In genomic region chr6:53926505-53926904, GRCh38 we compare ENCODE assay signal across 13 cellular contexts.
DNase-seq lines count a peak whose midpoint lies in the region; ATAC-seq, FAIRE-seq and TF ChIP-seq lines count a peak whose summit lies in the region.
"Had no signal": no experiment of that assay in that cellular context is flagged by ENCODE, and none has a peak within 500 bp of the region (broad histone marks: within the 10 kb centered on the region; RNA-seq: fewer than 3 reads in every experiment).

No MANE protein-coding gene starts in this region.

- no peaks in the 10 kb centered on the region for H3K9me3 Mint-ChIP-seq in chondrocyte (ENCODE audit: low read depth)
- H3K9me3 Mint-ChIP-seq: activated CD4-positive, alpha-beta T cell treated with anti-CD3 and anti-CD28 coated beads, Interleukin-2, amount 10 ng/mL, durations not matched to agents 24 days and 14 days had no signal

- H3K4me3 ChIP-seq in keratinocyte (ENCODE audit: control insufficient read depth in 2 of 3, extremely low read depth in 1 of 3, insufficient read depth in 2 of 3, low read depth in 1 of 3, low read length in 3 of 3): no peak overlapping the region
- no peak overlapping the region for H3K4me3 ChIP-seq in HepG2 (replicated peaks in 1 of 3; ENCODE audit: insufficient read depth in 1 of 3, low read depth in 2 of 3, low read length in 3 of 3)
- H3K4me3 ChIP-seq: sigmoid colon had no signal

- H3K79me2 ChIP-seq in keratinocyte (ENCODE audit: control insufficient read depth, insufficient read depth, low read length): no peaks in the 10 kb centered on the region
- H3K79me2 ChIP-seq in HepG2 (ENCODE audit: insufficient read depth, low read length): no peaks in the 10 kb centered on the region

- no peaks in the 10 kb centered on the region for H3K9me3 ChIP-seq in keratinocyte (ENCODE audit: control insufficient read depth, low read depth, low read length)
- no peaks in the 10 kb centered on the region for H3K9me3 ChIP-seq in HepG2 (ENCODE audit: low read length)
- H3K9me3 ChIP-seq: sigmoid colon had no signal

- H4K20me1 ChIP-seq in keratinocyte (ENCODE audit: control insufficient read depth, extremely low read depth, insufficient read depth, low read length) (no peaks in the 10 kb centered on the region), HepG2 (ENCODE audit: insufficient read depth, low read length) (no peaks in the 10 kb centered on the region)

- H2AFZ ChIP-seq in keratinocyte (ENCODE audit: control insufficient read depth, low read length) (no peak overlapping the region), HepG2 (ENCODE audit: low read length) (no peak overlapping the region)

- TF ChIP-seq EP300 in HepG2 (IDR thresholded peaks at IDR 0.05; ENCODE audit: low read depth in 2 of 2, low read length in 2 of 2) (no peak), HepG2 (CRISPR knock-in tag; IDR thresholded peaks at IDR 0.05; ENCODE audit: borderline replicate concordance) (no peak)

- intact Hi-C loops in HepG2 (cut with micrococcal nuclease; ENCODE audit: unreplicated experiment): no loop called here

- 97% methylated on average over 2 of the region's 2 CpGs for WGBS in HepG2 (ENCODE audit: low lambda C conversion rate)

- H3K9ac ChIP-seq in keratinocyte (ENCODE audit: control insufficient read depth, extremely low read depth, insufficient read depth, low read length) (no peak overlapping the region), HepG2 (ENCODE audit: insufficient read depth, low read depth, low read length) (no peak overlapping the region)

- no peaks in the 10 kb centered on the region for H3K27me3 ChIP-seq in keratinocyte (ENCODE audit: control insufficient read depth, extremely low read depth, insufficient read depth, low read length)
- no peaks in the 10 kb centered on the region for H3K27me3 ChIP-seq in HepG2 (ENCODE audit: control insufficient read depth in 1 of 2, insufficient read depth in 2 of 2, low read length in 2 of 2)
- H3K27me3 ChIP-seq: sigmoid colon had no signal

- H3K27ac Mint-ChIP-seq in chondrocyte (ENCODE audit: unreplicated experiment): no peak overlapping the region
- H3K27ac Mint-ChIP-seq: activated CD4-positive, alpha-beta T cell treated with anti-CD3 and anti-CD28 coated beads, Interleukin-2, amount 10 ng/mL, durations not matched to agents 24 days and 14 days; dendritic cell treated with granulocyte-macrophage colony-stimulating factor and Interleukin-4, amounts not matched to agents 40 ng/mL and 50 ng/mL, for 4 days had no signal

- TF ChIP-seq RAD21 in HepG2 (CRISPR knock-in tag; IDR thresholded peaks at IDR 0.05): no peak

- no peak for TF ChIP-seq POLR2A in H54 (IDR thresholded peaks at IDR 0.05; ENCODE audit: low read depth, low read length)
- TF ChIP-seq POLR2A in HepG2 (IDR thresholded peaks at IDR 0.05; ENCODE audit: insufficient read depth in 1 of 2, low read depth in 2 of 2, low read length in 2 of 2): no peak

- FAIRE-seq in H54 (lab: Jason Lieb, UNC) (peak; percentile 74), keratinocyte (lab: Jason Lieb, UNC) (peak; percentile 69), HepG2 (lab: Jason Lieb, UNC) (no peak)
- FAIRE-seq: GM12891 had no signal

- DNase-seq in ACHN (peak; percentile 56), H54 (ENCODE audit: insufficient read length, low spot score) (peak; percentile 36), amniotic epithelial cell (ENCODE audit: low read depth) (peak; percentile 67), keratinocyte (ENCODE audit: low read depth, low spot score) (no peak), nucleus accumbens (lab: John Stamatoyannopoulos, UW) (no peak), HepG2 (ENCODE audit: low spot score) (no peak), chondrocyte (ENCODE audit: low spot score) (no peak)
- DNase-seq: activated CD4-positive, alpha-beta T cell treated with anti-CD3 and anti-CD28 coated beads, Interleukin-2, amount 10 ng/mL, durations not matched to agents 24 days and 14 days; activated naive CD4-positive, alpha-beta T cell; sigmoid colon had no signal

- H3K36me3 ChIP-seq in keratinocyte (ENCODE audit: control insufficient read depth in 2 of 2, extremely low read depth in 1 of 2, insufficient read depth in 2 of 2, low read length in 2 of 2) (peaks cover 5 to 7% of the 10 kb centered on the region in 2 experiments), HepG2 (replicated peaks in 1 of 2; ENCODE audit: control insufficient read depth in 1 of 2, insufficient read depth in 2 of 2, low read length in 2 of 2) (peaks cover 3 to 7% of the 10 kb centered on the region in 2 experiments; a peak in 4 of 5 replicates)

- H3K4me2 ChIP-seq in keratinocyte (ENCODE audit: control insufficient read depth, extremely low read depth, insufficient read depth, low read depth, low read length) (peak overlapping the region; percentile 75), HepG2 (ENCODE audit: low read depth, low read length) (no peak overlapping the region)

- H3K27ac ChIP-seq in keratinocyte (ENCODE audit: control insufficient read depth, insufficient read depth, low read length) (no peak overlapping the region), HepG2 (ENCODE audit: extremely low read length, insufficient read depth, low read length) (no peak overlapping the region)

- dilution Hi-C loops in keratinocyte (cut with MboI; ENCODE audit: extremely low pct_ligation_motif_present, low sequenced_read_pairs): no loop called here

- H3K4me3 Mint-ChIP-seq in chondrocyte (ENCODE audit: unreplicated experiment): no peak overlapping the region
- H3K4me3 Mint-ChIP-seq: activated CD4-positive, alpha-beta T cell treated with anti-CD3 and anti-CD28 coated beads, Interleukin-2, amount 10 ng/mL, durations not matched to agents 24 days and 14 days; dendritic cell treated with granulocyte-macrophage colony-stimulating factor and Interleukin-4, amounts not matched to agents 40 ng/mL and 50 ng/mL, for 4 days had no signal

- ATAC-seq in HepG2: no peak
- ATAC-seq in GM19023 (IDR thresholded peaks at IDR 0.05; ENCODE audit: unreplicated experiment): no peak

- peaks cover 5% of the 10 kb centered on the region for H3K36me3 Mint-ChIP-seq in chondrocyte (ENCODE audit: low read depth)

- peaks cover 34% of the 10 kb centered on the region for H3K4me1 Mint-ChIP-seq in chondrocyte (ENCODE audit: low read depth)
- H3K4me1 Mint-ChIP-seq: activated CD4-positive, alpha-beta T cell treated with anti-CD3 and anti-CD28 coated beads, Interleukin-2, amount 10 ng/mL, durations not matched to agents 24 days and 14 days had no signal

- no peaks in the 10 kb centered on the region for H3K27me3 Mint-ChIP-seq in chondrocyte (ENCODE audit: low read depth)
- H3K27me3 Mint-ChIP-seq: activated CD4-positive, alpha-beta T cell treated with anti-CD3 and anti-CD28 coated beads, Interleukin-2, amount 10 ng/mL, durations not matched to agents 24 days and 14 days; dendritic cell treated with granulocyte-macrophage colony-stimulating factor and Interleukin-4, amounts not matched to agents 40 ng/mL and 50 ng/mL, for 4 days had no signal

- in situ Hi-C loops in ACHN (cut with HindIII; ENCODE audit: low pct_ligation_motif_present, low pct_unique_long_range_greater_than_20kb, low sequenced_read_pairs): no loop called here
- in situ Hi-C loops in HepG2 (cut with HindIII; ENCODE audit: extremely low pct_ligation_motif_present, low pct_unique_long_range_greater_than_20kb): no loop called here

- POLR2A ChIA-PET in HepG2 (lab: Yijun Ruan, JAX): no interaction called here

- CTCF ChIA-PET in HepG2 (lab: Yijun Ruan, JAX; ENCODE audit: low intra/inter-chr PET ratio, low total read pairs): no interaction called here

- H3K9me1 ChIP-seq in keratinocyte (ENCODE audit: control insufficient read depth, extremely low read depth, insufficient read depth, low read length): no peaks in the 10 kb centered on the region

- BruUV-seq in HepG2 (replicated peaks; lab: Mats Ljungman, UMichigan): no TSS peak

- H3K4me1 ChIP-seq in keratinocyte (ENCODE audit: control insufficient read depth, extremely low read depth, insufficient read depth, low read length): peaks cover 35% of the 10 kb centered on the region
- peaks cover 6% of the 10 kb centered on the region; the same call in 1 of the 2 replicates for H3K4me1 ChIP-seq in HepG2 (ENCODE audit: insufficient read depth, low read length)

- TF ChIP-seq CTCF in keratinocyte (optimal IDR thresholded peaks at IDR 0.05 in 1 of 3, IDR thresholded peaks at IDR 0.05 in 1 of 3, conservative IDR thresholded peaks at IDR 0.05 in 1 of 3; ENCODE audit: extremely low read depth in 1 of 3, insufficient read depth in 2 of 3, low read length in 3 of 3): no peak
- no peak for TF ChIP-seq CTCF in HepG2 (CRISPR knock-in tag; IDR thresholded peaks at IDR 0.05)
- no peak for TF ChIP-seq CTCF in chondrocyte (IDR thresholded peaks at IDR 0.05)

TF ChIP-seq in HepG2, 621 proteins besides CTCF, POLR2A, EP300 and RAD21 (continues in another document):
- TF ChIP-seq DMTF1 (CRISPR knock-in tag; IDR thresholded peaks at IDR 0.05) (no peak), PRPF4 (IDR thresholded peaks at IDR 0.05; ENCODE audit: low read depth, low read length, poor library complexity, severe bottlenecking) (no peak), ZNF44 (CRISPR knock-in tag; IDR thresholded peaks at IDR 0.05) (no peak), LBX2 (CRISPR knock-in tag; IDR thresholded peaks at IDR 0.05; ENCODE audit: borderline replicate concordance) (no peak), ZNF10 (CRISPR knock-in tag; IDR thresholded peaks at IDR 0.05; ENCODE audit: borderline replicate concordance, low read depth) (no peak), ZNF841 (CRISPR knock-in tag; IDR thresholded peaks at IDR 0.05; ENCODE audit: borderline replicate concordance) (no peak), BORCS8-MEF2B (CRISPR knock-in tag; IDR thresholded peaks at IDR 0.05) (no peak), ZSCAN12 (CRISPR knock-in tag; IDR thresholded peaks at IDR 0.05) (no peak)

Comparison
In these comparisons a context has a peak if more than half of its experiments do, and no peak if none do; other contexts are left out.
1. DNase-seq: peak in ACHN (single experiment), H54 (single experiment) and amniotic epithelial cell (single experiment); none in keratinocyte (single experiment), nucleus accumbens (0 of 56), HepG2 (single experiment) and chondrocyte (single experiment).